ENCODE assay signal across 9 cellular contexts in genomic region chr1:98323906-98324358, GRCh38.
DNase-seq lines count a peak whose midpoint lies in the region; TF ChIP-seq lines count a peak whose summit lies in the region.
"Had no signal": no experiment of that assay in that cellular context is flagged by ENCODE, and none has a peak within 500 bp of the region (broad histone marks: within the 10 kb centered on the region; RNA-seq: fewer than 3 reads in every experiment).

No MANE protein-coding gene starts in this region.

- in situ Hi-C loops in G401 (cut with HindIII; ENCODE audit: low sequenced_read_pairs), result no loop called here

- H3K27me3 ChIP-seq in adrenal gland, result no peaks in the 10 kb centered on the region

- peak overlapping the region in 2 of 5 donors; percentile 19 to 61 for H3K27ac ChIP-seq in adrenal gland

- WGBS in adrenal gland, 4 donors, result 26 to 51% (median 40%) methylated on average over 3 of the region's 3 CpGs

- H3K4me1 ChIP-seq in adrenal gland (replicated peaks in 1 of 2), result peaks cover 0 to 20% of the 10 kb centered on the region in 2 donors

- no peak for TF ChIP-seq POLR2A in adrenal gland (IDR thresholded peaks at IDR 0.05)

- TF ChIP-seq CTCF in adrenal gland (IDR thresholded peaks at IDR 0.05), result no peak

- H3K36me3 ChIP-seq in adrenal gland (replicated peaks in 1 of 2), result no peaks in the 10 kb centered on the region

- H3K4me3 ChIP-seq in Jurkat, Clone E6-1 (ENCODE audit: low read length), result no peak overlapping the region
- no peak overlapping the region for H3K4me3 ChIP-seq in adrenal gland
- H3K4me3 ChIP-seq: GM12878 had no signal

- intact Hi-C loops in adrenal gland (cut with DNase I), result no loop called here

- no peaks in the 10 kb centered on the region for H3K9me3 ChIP-seq in adrenal gland (replicated peaks in 1 of 3)

- DNase-seq in AG08396 (ENCODE audit: low spot score), result peak; percentile 78
- DNase-seq in Jurkat, Clone E6-1 (ENCODE audit: low read depth, low spot score), result peak; percentile 72
- DNase-seq in adrenal gland, result peak in 6 of 7 donors; percentile 11 to 58 (median 21)
- peak; percentile 92 for DNase-seq in kidney tubule cell (ENCODE audit: low spot score)
- no peak for DNase-seq in NCI-H748 treated with DMSO at 0.1 percent for 48 hours (lab: John Stamatoyannopoulos, UW)
- no peak for DNase-seq in amygdala (lab: John Stamatoyannopoulos, UW)
- no peak for DNase-seq in DMS53 treated with DMSO at 0.1 percent for 48 hours (lab: John Stamatoyannopoulos, UW; ENCODE audit: unreplicated experiment)
- no peak for DNase-seq in G401 (ENCODE audit: low spot score)

Comparison
In these comparisons a context has a peak if more than half of its experiments do, and no peak if none do; other contexts are left out.
1. DNase-seq: peak in AG08396 (single experiment), Jurkat, Clone E6-1 (single experiment), adrenal gland (6 of 7) and kidney tubule cell (single experiment); none in NCI-H748 treated with DMSO at 0.1 percent for 48 hours (single experiment), amygdala (0 of 56), DMS53 treated with DMSO at 0.1 percent for 48 hours (single experiment) and G401 (single experiment).